7 cellular contexts compared by ENCODE assay signal in the genomic region with DNA sequence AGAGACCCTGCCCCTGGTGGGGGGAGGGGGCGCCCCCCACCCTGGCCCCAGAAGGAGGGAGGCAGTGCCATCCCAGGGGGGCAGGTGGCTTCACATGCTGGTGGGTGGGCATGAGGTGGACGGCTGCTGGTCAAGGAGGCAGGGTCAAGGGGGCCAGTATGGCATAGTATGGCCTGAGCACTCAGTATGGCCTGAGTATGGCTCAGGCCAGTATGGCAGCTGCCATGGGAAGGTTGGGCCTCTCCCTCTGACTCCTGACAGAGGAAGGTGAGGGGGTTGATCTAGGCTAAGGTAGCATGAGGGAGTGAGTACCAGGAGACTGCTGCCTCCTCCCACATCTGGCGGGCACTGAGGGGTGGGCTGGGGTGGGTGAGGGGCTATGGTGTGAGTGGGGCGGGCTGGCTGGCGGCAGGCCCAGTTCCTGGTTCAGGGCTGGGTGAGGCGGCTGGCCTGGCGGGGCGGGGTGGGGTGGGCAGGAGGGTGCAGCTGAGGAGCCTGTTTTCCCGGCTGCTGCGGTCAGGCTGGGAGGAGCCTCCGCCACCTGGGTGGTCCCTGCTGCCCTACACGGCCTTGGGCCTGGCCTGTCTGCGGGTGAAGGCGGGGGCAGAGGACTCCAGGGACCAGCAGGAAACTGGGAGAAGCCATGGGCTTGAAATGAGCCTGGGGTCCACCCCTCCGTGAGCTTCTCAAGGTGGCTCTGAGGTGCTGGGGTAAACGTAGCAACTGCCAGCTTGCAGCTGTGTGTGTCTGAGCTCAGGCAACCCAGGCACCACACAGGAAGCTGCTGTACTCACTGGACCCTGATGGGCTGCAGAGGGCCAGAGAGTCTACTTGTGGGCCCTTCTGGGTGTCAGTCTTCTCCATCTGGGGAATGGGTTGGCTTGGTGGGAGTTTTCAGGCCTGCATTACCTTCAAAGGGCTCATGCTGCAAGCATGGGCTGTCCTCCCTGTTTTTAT. TPM values are rescaled to one million over a fixed set of nuclear protein-coding genes. Genes with fewer than 3 reads are reported as not detected.
DNase-seq lines count a peak whose midpoint lies in the region; ATAC-seq lines count a peak whose summit lies in the region.

No MANE protein-coding gene starts in this region.

- H3K27ac ChIP-seq in cingulate gyrus (ENCODE audit: low read depth, low read length), result peak overlapping the region; percentile 99
- peak overlapping the region; percentile 41 for H3K27ac ChIP-seq in mesodermal cell (ENCODE audit: low read depth, low read length, severe bottlenecking)
- peak overlapping the region; percentile 85 for H3K27ac ChIP-seq in thymus (ENCODE audit: low read depth)

- ATAC-seq in GM21619 (IDR thresholded peaks at IDR 0.05; ENCODE audit: unreplicated experiment) (no peak), GM19452 (IDR thresholded peaks at IDR 0.05; ENCODE audit: unreplicated experiment) (no peak)

- 64 to 74% methylated on average over 10 of the region's 16 CpGs for WGBS in mesodermal cell (ENCODE audit: insufficient coverage in 2 of 2), 2 experiments
- WGBS in thymus, result 13% methylated on average over 16 of the region's 16 CpGs

- no peaks in the 10 kb centered on the region for H3K9me3 ChIP-seq in mesodermal cell (ENCODE audit: control insufficient read depth, low read length)
- H3K9me3 ChIP-seq in thymus (ENCODE audit: control insufficient read depth), result no peaks in the 10 kb centered on the region

- H3K4me3 ChIP-seq in mesodermal cell (ENCODE audit: extremely low read depth, insufficient read depth, low read length, poor library complexity, severe bottlenecking) (no peak overlapping the region), thymus (ENCODE audit: low read length) (peak overlapping the region; percentile 18)

- intact Hi-C loops in head of caudate nucleus (cut with DNase I), result no loop called here

- H3K27me3 ChIP-seq in thymus (ENCODE audit: control insufficient read depth, insufficient read depth), result no peaks in the 10 kb centered on the region

- H3K4me1 ChIP-seq in mesodermal cell (ENCODE audit: control insufficient read depth, insufficient read depth, low read length, poor library complexity, severe bottlenecking) (peaks cover 48% of the 10 kb centered on the region), thymus (ENCODE audit: control insufficient read depth, insufficient read depth, low read length) (peaks cover 28% of the 10 kb centered on the region)

- peak; percentile 78 for DNase-seq in NCI-H226
- DNase-seq in head of caudate nucleus, result no peak

- peaks cover 10% of the 10 kb centered on the region for H3K36me3 ChIP-seq in mesodermal cell (ENCODE audit: control insufficient read depth, insufficient read depth, low read length)
- H3K36me3 ChIP-seq in thymus (ENCODE audit: control insufficient read depth, insufficient read depth), result no peaks in the 10 kb centered on the region

RNA-seq across cellular contexts. Expression of gene RAI1, which starts 57.0 kb away (rescaled TPM):
- 27.6 TPM for polyA plus RNA-seq in mesodermal cell (2013, experiment 1 of 2)
- 22.1 TPM for polyA plus RNA-seq in mesodermal cell (2013, experiment 2 of 2)
- 10.9 TPM for polyA plus RNA-seq in thymus

Comparison
In these comparisons a context has a peak if more than half of its experiments do, and no peak if none do; other contexts are left out.
1. H3K27ac ChIP-seq: peak in every context shown above with its lines; median percentile 99 in cingulate gyrus; 85 in thymus; 41 in mesodermal cell.